Comparison of ENCODE assay signal across 35 cellular contexts in the genomic region with DNA sequence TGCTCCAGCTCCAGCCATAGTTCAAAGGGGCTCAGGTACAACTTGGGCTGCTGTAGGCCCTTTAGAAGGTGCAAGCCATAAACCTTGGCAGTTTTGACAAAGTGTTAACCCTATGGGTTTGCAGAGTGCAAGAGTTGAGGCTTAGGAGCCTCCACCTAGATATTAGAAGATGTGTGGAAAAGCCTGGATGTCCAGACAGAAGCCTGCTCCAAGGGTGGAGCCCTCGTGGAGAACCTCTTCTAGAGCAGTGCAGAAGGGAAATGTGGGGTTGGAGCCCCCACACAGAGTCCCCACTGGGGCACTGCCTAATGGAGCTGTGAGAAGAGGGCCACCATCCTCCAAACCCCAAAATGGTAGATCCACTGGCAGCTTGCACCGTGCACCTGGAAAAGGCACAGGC.
"Had no signal": no experiment of that assay in that cellular context is flagged by ENCODE, and none has a peak within 500 bp of the region (broad histone marks: within the 10 kb centered on the region; RNA-seq: fewer than 3 reads in every experiment).

No MANE protein-coding gene starts in this region.

- H3K36me3 ChIP-seq: MG63 had no signal

- H3K9me3 ChIP-seq: MG63 had no signal

- H3K27me3 ChIP-seq: MG63 had no signal

- H3K4me3 ChIP-seq: MG63 had no signal

- DNase-seq: Karpas-422, Kasumi-1, MG63, MM.1S, MV-4-11, NCI-H1048, NCI-H1092, NCI-H1092 treated with DMSO at 0.1 percent for 48 hours, NCI-H1105, NCI-H1105 treated with DMSO at 0.1 percent for 48 hours, NCI-H1417, NCI-H1417 treated with DMSO at 0.1 percent for 48 hours, NCI-H1436, NCI-H1436 treated with DMSO at 0.1 percent for 48 hours, NCI-H146, NCI-H1694, NCI-H1694 treated with DMSO at 0.1 percent for 48 hours, NCI-H187, NCI-H187 treated with DMSO at 0.1 percent for 48 hours, NCI-H1930, NCI-H2029, NCI-H2029 treated with DMSO at 0.1 percent for 48 hours, NCI-H2081, NCI-H2081 treated with DMSO at 0.1 percent for 48 hours, NCI-H2107, NCI-H2171, NCI-H2171 treated with DMSO at 0.1 percent for 48 hours, NCI-H2227 treated with DMSO at 0.1 percent for 48 hours, NCI-H226, NCI-H345, NCI-H446, NCI-H446 treated with DMSO at 0.1 percent for 48 hours, NCI-H510A, NCI-H510A treated with DMSO at 0.1 percent for 48 hours, NCI-H524 had no signal
